7 cellular contexts compared by ENCODE assay signal in the genomic region with DNA sequence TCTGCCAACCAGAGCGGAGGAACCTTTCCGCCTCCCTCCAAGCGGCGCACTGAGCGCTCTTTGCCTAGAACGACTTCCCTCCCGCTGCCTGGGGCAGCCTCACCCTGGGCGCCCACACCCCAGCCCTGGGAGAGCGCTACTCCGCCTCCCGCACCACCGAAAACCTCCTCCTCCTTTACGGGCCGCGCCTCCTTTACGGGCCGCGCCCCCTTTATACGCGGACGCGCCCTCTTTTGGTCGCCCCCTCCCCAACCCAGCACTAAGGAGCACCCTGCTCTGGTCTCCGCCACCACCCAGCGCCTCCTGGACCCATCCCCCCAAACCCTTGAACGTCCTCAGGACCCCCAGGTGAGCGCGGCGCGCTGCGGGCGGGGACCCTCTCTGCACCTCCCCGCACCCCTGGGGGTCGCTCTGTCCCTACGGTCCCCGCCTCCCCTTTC. TPM values are rescaled to one million over a fixed set of nuclear protein-coding genes. Genes with fewer than 3 reads are reported as not detected.
A peak's percentile ranks its signal among the peaks of the same experiment; 100 is the strongest.
DNase-seq lines count a peak whose midpoint lies in the region; ATAC-seq and TF ChIP-seq lines count a peak whose summit lies in the region.

No MANE protein-coding gene starts in this region.

- no peaks in the 10 kb centered on the region for H3K9me3 Mint-ChIP-seq in IgD-negative memory B cell

- H3K4me1 ChIP-seq in parathyroid adenoma: no peaks in the 10 kb centered on the region

- no peak overlapping the region for H3K9ac ChIP-seq in parathyroid adenoma

- no peaks in the 10 kb centered on the region for H3K36me3 ChIP-seq in parathyroid adenoma (ENCODE audit: control insufficient read depth, insufficient read depth, low read length)

- no peaks in the 10 kb centered on the region for H3K36me3 Mint-ChIP-seq in IgD-negative memory B cell
- H3K36me3 Mint-ChIP-seq in T-helper 17 cell (ENCODE audit: low read depth): no peaks in the 10 kb centered on the region

- H3K27me3 Mint-ChIP-seq in IgD-negative memory B cell (peaks cover 46% of the 10 kb centered on the region), T-helper 17 cell (peaks cover 8% of the 10 kb centered on the region)

- peak overlapping the region; percentile 45 for H3K4me3 ChIP-seq in epithelial cell of esophagus (ENCODE audit: low read length)
- peak overlapping the region; percentile 31 for H3K4me3 ChIP-seq in parathyroid adenoma (ENCODE audit: low read depth, low read length)

- TF ChIP-seq CTCF in epithelial cell of esophagus (IDR thresholded peaks at IDR 0.05; ENCODE audit: insufficient read depth, low read depth, low read length, missing control alignments): no peak
- TF ChIP-seq CTCF in parathyroid adenoma (IDR thresholded peaks at IDR 0.05): no peak

- H2AFZ ChIP-seq in parathyroid adenoma: peak overlapping the region; percentile 11

- no peaks in the 10 kb centered on the region for H3K27me3 ChIP-seq in parathyroid adenoma (ENCODE audit: control insufficient read depth, insufficient read depth, low read length)

- H3K79me2 ChIP-seq in parathyroid adenoma: no peaks in the 10 kb centered on the region

- ATAC-seq in T-helper 17 cell (peak; percentile 72), HG02852 (IDR thresholded peaks at IDR 0.05; ENCODE audit: unreplicated experiment) (no peak)

- H3K27ac ChIP-seq in parathyroid adenoma: no peak overlapping the region

- H3K4me3 Mint-ChIP-seq in IgD-negative memory B cell (peak overlapping the region in 3 of 4 donors; percentile 63 to 90 (median 86)), T-helper 17 cell (peak overlapping the region; percentile 95)

- peak overlapping the region; percentile 71 for H3K4me2 ChIP-seq in parathyroid adenoma (ENCODE audit: low read length)

- H3K9me3 ChIP-seq in T-helper 17 cell (ENCODE audit: control insufficient read depth, low read length, poor library complexity, severe bottlenecking) (no peaks in the 10 kb centered on the region), parathyroid adenoma (ENCODE audit: control insufficient read depth, low read length) (no peaks in the 10 kb centered on the region)

- H3K4me1 Mint-ChIP-seq in IgD-negative memory B cell: peaks cover 5 to 11% (median 8%) of the 10 kb centered on the region in 3 donors
- peaks cover 25% of the 10 kb centered on the region for H3K4me1 Mint-ChIP-seq in T-helper 17 cell

- DNase-seq in T-helper 17 cell (peak in 2 of 3 donors; percentile 26 to 32), epithelial cell of esophagus (ENCODE audit: low read depth) (peak; percentile 49), NCI-H446 treated with DMSO at 0.1 percent for 48 hours (lab: John Stamatoyannopoulos, UW) (no peak), SHP77 (lab: John Stamatoyannopoulos, UW) (no peak)

- no peak overlapping the region for H3K27ac Mint-ChIP-seq in IgD-negative memory B cell
- peak overlapping the region; percentile 82 for H3K27ac Mint-ChIP-seq in T-helper 17 cell

RNA-seq across cellular contexts. Expression of a gene that starts 0.6 kb away (rescaled TPM):
- polyA plus RNA-seq in IgD-negative memory B cell: 0.69 TPM
- total RNA-seq in T-helper 17 cell: 10 to 100 TPM; 13.1 to 50.9 TPM

Comparison
In these comparisons a context has a peak if more than half of its experiments do, and no peak if none do; other contexts are left out.
1. DNase-seq: peak in T-helper 17 cell (2 of 3) and epithelial cell of esophagus (single experiment); none in NCI-H446 treated with DMSO at 0.1 percent for 48 hours (single experiment) and SHP77 (0 of 2).